In the genomic region with DNA sequence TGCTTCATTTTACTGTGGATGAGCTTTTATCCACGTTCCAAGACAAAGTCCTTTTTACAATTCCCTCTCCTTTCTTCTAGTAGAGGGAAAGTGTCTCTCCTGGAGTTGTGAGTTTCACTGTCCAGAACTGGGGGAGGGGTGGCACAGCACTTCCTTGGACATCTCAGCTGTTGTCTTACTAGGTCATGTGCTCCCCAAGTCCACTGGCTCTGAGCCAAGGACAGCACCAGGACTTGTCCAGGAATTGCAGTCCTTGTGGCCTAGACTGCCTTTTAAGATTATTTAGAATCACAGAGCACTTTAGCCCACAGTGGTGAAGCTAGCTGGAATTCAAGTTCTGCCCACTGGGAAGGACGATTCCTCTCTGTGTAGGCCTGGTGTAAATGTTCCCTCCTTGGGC, we compare ENCODE assay signal across 22 cellular contexts.
A peak's percentile ranks its signal among the peaks of the same experiment; 100 is the strongest.
DNase-seq lines count a peak whose midpoint lies in the region; ATAC-seq and TF ChIP-seq lines count a peak whose summit lies in the region.
"Had no signal": no experiment of that assay in that cellular context is flagged by ENCODE, and none has a peak within 500 bp of the region (broad histone marks: within the 10 kb centered on the region; RNA-seq: fewer than 3 reads in every experiment).

No MANE protein-coding gene starts in this region.

- ATAC-seq in Right ventricle myocardium inferior = no peak
- ATAC-seq in HG02588 (IDR thresholded peaks at IDR 0.05; ENCODE audit: unreplicated experiment) = no peak
- no peak for ATAC-seq in GM18873 (IDR thresholded peaks at IDR 0.05; ENCODE audit: low FRiP score, unreplicated experiment)
- ATAC-seq: activated T-helper 17 cell treated with anti-CD3 and anti-CD28 coated beads, Interleukin-2, amount 50 U/mL, for 72 hours had no signal

- TF ChIP-seq CTCF in left ventricle myocardium inferior (IDR thresholded peaks at IDR 0.05; ENCODE audit: borderline replicate concordance) (no peak), chondrocyte (IDR thresholded peaks at IDR 0.05) (no peak), mesothelial cell of epicardium (IDR thresholded peaks at IDR 0.05; ENCODE audit: unreplicated experiment) (no peak)

- H3K9me3 Mint-ChIP-seq in chondrocyte (ENCODE audit: low read depth) (peaks cover 14% of the 10 kb centered on the region), mesothelial cell of epicardium (peaks cover 19% of the 10 kb centered on the region)

- no peaks in the 10 kb centered on the region for H3K36me3 ChIP-seq in left ventricle myocardium inferior
- H3K36me3 ChIP-seq: HAP-1, pancreas, stomach had no signal

- H3K27me3 Mint-ChIP-seq in chondrocyte (ENCODE audit: low read depth) (peaks cover 6% of the 10 kb centered on the region), mesothelial cell of epicardium (ENCODE audit: low read depth) (no peaks in the 10 kb centered on the region)
- H3K27me3 Mint-ChIP-seq: activated T-helper 17 cell treated with anti-CD3 and anti-CD28 coated beads, Interleukin-2, amount 50 U/mL, for 72 hours; naive B cell had no signal

- no peaks in the 10 kb centered on the region for H3K36me3 Mint-ChIP-seq in chondrocyte (ENCODE audit: low read depth)
- H3K36me3 Mint-ChIP-seq in mesothelial cell of epicardium = no peaks in the 10 kb centered on the region
- H3K36me3 Mint-ChIP-seq: immature natural killer cell, naive B cell had no signal

- H3K9me3 ChIP-seq in left ventricle myocardium inferior (replicated peaks) = peaks cover 9% of the 10 kb centered on the region
- H3K9me3 ChIP-seq: HAP-1, pancreas had no signal

- H3K27ac Mint-ChIP-seq in chondrocyte (ENCODE audit: unreplicated experiment) (no peak overlapping the region), mesothelial cell of epicardium (peak overlapping the region; percentile 43)
- H3K27ac Mint-ChIP-seq: activated T-helper 17 cell treated with anti-CD3 and anti-CD28 coated beads, Interleukin-2, amount 50 U/mL, for 72 hours; immature natural killer cell; naive B cell had no signal

- H3K4me1 Mint-ChIP-seq in chondrocyte (ENCODE audit: low read depth) (peaks cover 6% of the 10 kb centered on the region), mesothelial cell of epicardium (peaks cover 3% of the 10 kb centered on the region)
- H3K4me1 Mint-ChIP-seq: activated T-helper 17 cell treated with anti-CD3 and anti-CD28 coated beads, Interleukin-2, amount 50 U/mL, for 72 hours; immature natural killer cell; naive B cell had no signal

- intact Hi-C loops in Right ventricle myocardium inferior (cut with DNase I) (no loop called here), left ventricle myocardium inferior (cut with micrococcal nuclease) (no loop called here)

- no peak overlapping the region for H3K27ac ChIP-seq in left ventricle myocardium inferior (replicated peaks)
- H3K27ac ChIP-seq: C4-2B, pancreas, skin epidermis, stomach had no signal

- no peak overlapping the region for H3K4me3 Mint-ChIP-seq in chondrocyte (ENCODE audit: unreplicated experiment)
- no peak overlapping the region for H3K4me3 Mint-ChIP-seq in mesothelial cell of epicardium
- H3K4me3 Mint-ChIP-seq: activated T-helper 17 cell treated with anti-CD3 and anti-CD28 coated beads, Interleukin-2, amount 50 U/mL, for 72 hours; immature natural killer cell; naive B cell had no signal

- no peaks in the 10 kb centered on the region for H3K27me3 ChIP-seq in left ventricle myocardium inferior (ENCODE audit: low read depth)
- H3K27me3 ChIP-seq: pancreas, stomach had no signal

- DNase-seq in Right ventricle myocardium inferior (ENCODE audit: missing footprints) = peak; percentile 53
- DNase-seq in left ventricle myocardium inferior = no peak
- DNase-seq in chondrocyte (ENCODE audit: low spot score) = peak; percentile 62
- no peak for DNase-seq in mesothelial cell of epicardium (ENCODE audit: low spot score in 2 of 2, unreplicated experiment in 2 of 2)
- no peak for DNase-seq in central memory CD4-positive, alpha-beta T cell
- no peak for DNase-seq in cerebellar nuclear complex (lab: John Stamatoyannopoulos, UW)
- DNase-seq: effector memory CD4-positive, alpha-beta T cell; immature natural killer cell; IMR-90; naive B cell; NCI-H1694 treated with DMSO at 0.1 percent for 48 hours; NCI-H345; NK-92 treated with Interleukin-12 subunit alpha and Interleukin-12 subunit beta, amount 100 ng/mL, for 24 hours; stimulated activated CD4-positive, alpha-beta T cell treated with anti-CD3 and anti-CD28 coated beads, Interleukin-4, amount 100 ng/mL, for 1 hour; stomach had no signal

- H3K4me3 ChIP-seq in left ventricle myocardium inferior = no peak overlapping the region
- H3K4me3 ChIP-seq: HAP-1, pancreas, skin epidermis, stomach had no signal

- no peaks in the 10 kb centered on the region for H3K4me1 ChIP-seq in left ventricle myocardium inferior
- H3K4me1 ChIP-seq: HAP-1, pancreas, stomach had no signal

Comparison
In these comparisons a context has a peak if more than half of its experiments do, and no peak if none do; other contexts are left out.
1. DNase-seq: peak in Right ventricle myocardium inferior (single experiment) and chondrocyte (single experiment); none in left ventricle myocardium inferior (single experiment), mesothelial cell of epicardium (0 of 2), central memory CD4-positive, alpha-beta T cell (single experiment) and cerebellar nuclear complex (0 of 2).